Comparison of ENCODE assay signal across 1 cellular context in genomic region chr9:129225815-129226214, GRCh38.
TF ChIP-seq lines count a peak whose summit lies in the region.

No MANE protein-coding gene starts in this region.

TF ChIP-seq in SK-N-SH, 30 proteins besides CTCF, POLR2A, EP300 and RAD21 (continued from another document):
- TF ChIP-seq PBX3 (IDR thresholded peaks at IDR 0.05): peak; percentile 78
- 0 out of 2 replicates have a peak, but pooled peaks have one; percentile 25 for TF ChIP-seq TEAD4 (IDR thresholded peaks at IDR 0.05; ENCODE audit: borderline replicate concordance, insufficient read depth)
- TF ChIP-seq IRF3 (IDR thresholded peaks at IDR 0.05; ENCODE audit: low read depth, low read length): no peak
- TF ChIP-seq RCOR1 (IDR thresholded peaks at IDR 0.05; ENCODE audit: low read length): peak; percentile 44; the same call in 1 of the 2 replicates
- no peak for TF ChIP-seq ELF1 (IDR thresholded peaks at IDR 0.05)
- TF ChIP-seq RXRA (IDR thresholded peaks at IDR 0.05; ENCODE audit: borderline replicate concordance, low read depth): no peak
- no peak for TF ChIP-seq NFIC (IDR thresholded peaks at IDR 0.05; ENCODE audit: borderline replicate concordance)
- TF ChIP-seq GABPA (IDR thresholded peaks at IDR 0.05; ENCODE audit: low read depth): no peak
- peak; percentile 60; the same call in 1 of the 2 replicates for TF ChIP-seq TAF1 (IDR thresholded peaks at IDR 0.05; ENCODE audit: borderline replicate concordance, low read depth, low read length)
- no peak for TF ChIP-seq NRF1 (IDR thresholded peaks at IDR 0.05; ENCODE audit: low read depth, low read length)
- TF ChIP-seq RFX5 (IDR thresholded peaks at IDR 0.05; ENCODE audit: low read length): no peak
- TF ChIP-seq MXI1 (IDR thresholded peaks at IDR 0.05; ENCODE audit: low read depth, low read length): no peak
- TF ChIP-seq FOSL2 (IDR thresholded peaks at IDR 0.05; ENCODE audit: borderline replicate concordance, low read depth): no peak
- TF ChIP-seq REST (IDR thresholded peaks at IDR 0.05; ENCODE audit: low read depth, low read length): 0 out of 2 replicates have a peak, but pooled peaks have one; percentile 18
- peak; percentile 7; the same call in 1 of the 2 replicates for TF ChIP-seq SMC3 (IDR thresholded peaks at IDR 0.05; ENCODE audit: low read depth, low read length)
- TF ChIP-seq ZBTB33 (IDR thresholded peaks at IDR 0.05; ENCODE audit: borderline replicate concordance, low read depth): no peak
- TF ChIP-seq YY1 (IDR thresholded peaks at IDR 0.05; ENCODE audit: low read depth): no peak
- no peak for TF ChIP-seq FOXM1 (IDR thresholded peaks at IDR 0.05; ENCODE audit: low read depth)
- TF ChIP-seq MEF2A (IDR thresholded peaks at IDR 0.05; ENCODE audit: borderline replicate concordance, low read depth): no peak
- peak; percentile 57; the same call in 1 of the 2 replicates for TF ChIP-seq POLR2AphosphoS5 (IDR thresholded peaks at IDR 0.05; ENCODE audit: low read depth, low read length)
- no peak for TF ChIP-seq EZH2phosphoT487 (IDR thresholded peaks at IDR 0.05; ENCODE audit: borderline replicate concordance, low read depth)
TF ChIP-seq in SK-N-SH: peak in this region for 11.
